In the genomic region with DNA sequence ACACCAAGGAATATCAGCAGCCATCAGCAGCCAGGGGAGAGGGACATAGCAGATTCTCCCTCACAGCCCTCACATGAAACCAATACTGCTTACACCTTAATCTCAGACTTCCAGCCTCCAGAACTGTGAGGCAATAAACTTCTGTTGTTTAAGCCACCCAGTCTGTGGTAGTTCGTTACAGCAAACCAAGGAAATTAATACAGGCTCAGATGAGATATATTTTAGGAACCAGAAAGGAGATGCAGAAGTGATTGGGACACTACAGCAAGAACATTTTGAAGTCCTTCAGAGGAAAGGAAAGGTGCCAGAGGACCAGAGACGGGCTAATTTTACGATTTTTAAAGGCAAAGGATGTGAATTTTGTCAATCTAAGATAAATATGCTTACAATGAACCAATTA, we compare ENCODE assay signal across 28 cellular contexts.
"Had no signal": no experiment of that assay in that cellular context is flagged by ENCODE, and none has a peak within 500 bp of the region (broad histone marks: within the 10 kb centered on the region; RNA-seq: fewer than 3 reads in every experiment).

No MANE protein-coding gene starts in this region.

- H3K4me3 Mint-ChIP-seq: activated CD4-positive, alpha-beta memory T cell treated with anti-CD3 and anti-CD28 coated beads for 36 hours; activated CD4-positive, alpha-beta T cell treated with anti-CD3 and anti-CD28 coated beads for 36 hours; activated CD4-positive, alpha-beta T cell treated with anti-CD3 and anti-CD28 coated beads, Interleukin-2, amount 10 ng/mL, durations not matched to agents 24 days and 14 days; activated CD8-positive, alpha-beta memory T cell treated with anti-CD3 and anti-CD28 coated beads, Interleukin-2, amount 10 ng/mL, durations not matched to agents 7 days and 5 days; activated CD8-positive, alpha-beta T cell treated with anti-CD3 and anti-CD28 coated beads, Interleukin-2, amount 10 ng/mL, durations not matched to agents 7 days and 5 days; activated naive CD4-positive, alpha-beta T cell treated with anti-CD3 and anti-CD28 coated beads, Interleukin-2, amount 10 ng/mL, durations not matched to agents 7 days and 5 days; activated naive CD8-positive, alpha-beta T cell treated with anti-CD3 and anti-CD28 coated beads, Interleukin-2, amount 10 ng/mL, durations not matched to agents 7 days and 5 days; activated T-helper 1 cell treated with anti-CD3 and anti-CD28 coated beads, Interleukin-12 subunit alpha, Interleukin-12 subunit beta, Interleukin-2, Interleukin-4 antibody, amounts not matched to agents 30 ng/mL and 10 ng/mL and 1 ng/mL, durations not matched to agents 14 hours and 24 hours and 36 hours; endodermal cell had no signal

- H3K9me3 ChIP-seq: colonic mucosa, heart left ventricle had no signal

- DNase-seq: activated CD4-positive, alpha-beta memory T cell treated with anti-CD3 and anti-CD28 coated beads for 36 hours; activated CD4-positive, alpha-beta T cell treated with anti-CD3 and anti-CD28 coated beads for 36 hours; activated CD4-positive, alpha-beta T cell treated with anti-CD3 and anti-CD28 coated beads, Interleukin-2, amount 10 ng/mL, durations not matched to agents 24 days and 14 days; activated CD4-positive, CD25-positive, alpha-beta regulatory T cell; activated CD4-positive, CD25-positive, alpha-beta regulatory T cell treated with anti-CD3 and anti-CD28 coated beads, Interleukin-2, amount 50 U/mL, for 72 hours; activated CD8-positive, alpha-beta memory T cell treated with anti-CD3 and anti-CD28 coated beads, Interleukin-2, amount 10 ng/mL, durations not matched to agents 7 days and 5 days; activated CD8-positive, alpha-beta memory T cell treated with anti-CD3 and anti-CD28 coated beads, Interleukin-2, amount 50 U/mL, for 4 hours; activated CD8-positive, alpha-beta T cell treated with anti-CD3 and anti-CD28 coated beads, Interleukin-2, amount 10 ng/mL, durations not matched to agents 7 days and 5 days; activated gamma-delta T cell; activated naive CD4-positive, alpha-beta T cell; activated naive CD4-positive, alpha-beta T cell treated with anti-CD3 and anti-CD28 coated beads, Interleukin-2, amount 10 ng/mL, durations not matched to agents 7 days and 5 days; activated naive CD8-positive, alpha-beta T cell treated with anti-CD3 and anti-CD28 coated beads, Interleukin-2, amount 10 ng/mL, durations not matched to agents 7 days and 5 days; activated T-cell treated with anti-CD3 and anti-CD28 coated beads, Interleukin-2, amount 50 U/mL, for 1 hour; activated T-cell treated with anti-CD3 and anti-CD28 coated beads, Interleukin-2, amount 50 U/mL, for 48 hours; amniotic stem cell; anterior cingulate cortex; caudate nucleus; cerebellar nuclear complex; colonic mucosa; effector memory CD4-positive, alpha-beta T cell; endodermal cell; foreskin fibroblast; glutamatergic neuron; heart left ventricle; T-helper 2 cell had no signal

- H3K27ac ChIP-seq: colonic mucosa, heart left ventricle had no signal

- H3K36me3 Mint-ChIP-seq: activated CD4-positive, alpha-beta memory T cell treated with anti-CD3 and anti-CD28 coated beads for 36 hours; activated CD8-positive, alpha-beta memory T cell treated with anti-CD3 and anti-CD28 coated beads, Interleukin-2, amount 10 ng/mL, durations not matched to agents 7 days and 5 days; activated naive CD4-positive, alpha-beta T cell treated with anti-CD3 and anti-CD28 coated beads, Interleukin-2, amount 10 ng/mL, durations not matched to agents 7 days and 5 days; activated naive CD4-positive, alpha-beta T cell treated with anti-CD3 and anti-CD28 coated beads, Interleukin-2, amount 50 U/mL, for 72 hours had no signal

- H3K9me3 Mint-ChIP-seq: activated CD4-positive, alpha-beta memory T cell treated with anti-CD3 and anti-CD28 coated beads for 36 hours; activated CD4-positive, alpha-beta T cell treated with anti-CD3 and anti-CD28 coated beads, Interleukin-2, amount 10 ng/mL, durations not matched to agents 24 days and 14 days; activated naive CD4-positive, alpha-beta T cell treated with anti-CD3 and anti-CD28 coated beads, Interleukin-2, amount 10 ng/mL, durations not matched to agents 7 days and 5 days; activated naive CD4-positive, alpha-beta T cell treated with anti-CD3 and anti-CD28 coated beads, Interleukin-2, amount 50 U/mL, for 72 hours; activated naive CD8-positive, alpha-beta T cell treated with anti-CD3 and anti-CD28 coated beads, Interleukin-2, amount 10 ng/mL, durations not matched to agents 7 days and 5 days; activated T-helper 1 cell treated with anti-CD3 and anti-CD28 coated beads, Interleukin-12 subunit alpha, Interleukin-12 subunit beta, Interleukin-2, Interleukin-4 antibody, amounts not matched to agents 30 ng/mL and 10 ng/mL and 1 ng/mL, durations not matched to agents 14 hours and 24 hours and 36 hours; endodermal cell had no signal

- H3K4me1 ChIP-seq: colonic mucosa had no signal

- H3K27me3 ChIP-seq: colonic mucosa, heart left ventricle had no signal

- H3K27me3 Mint-ChIP-seq: activated CD4-positive, alpha-beta memory T cell treated with anti-CD3 and anti-CD28 coated beads for 36 hours; activated CD4-positive, alpha-beta T cell treated with anti-CD3 and anti-CD28 coated beads for 36 hours; activated CD4-positive, alpha-beta T cell treated with anti-CD3 and anti-CD28 coated beads, Interleukin-2, amount 10 ng/mL, durations not matched to agents 24 days and 14 days; activated CD8-positive, alpha-beta memory T cell treated with anti-CD3 and anti-CD28 coated beads, Interleukin-2, amount 10 ng/mL, durations not matched to agents 7 days and 5 days; activated naive CD4-positive, alpha-beta T cell treated with anti-CD3 and anti-CD28 coated beads, Interleukin-2, amount 10 ng/mL, durations not matched to agents 7 days and 5 days had no signal

- H3K4me1 Mint-ChIP-seq: activated CD4-positive, alpha-beta T cell treated with anti-CD3 and anti-CD28 coated beads, Interleukin-2, amount 10 ng/mL, durations not matched to agents 24 days and 14 days; activated CD8-positive, alpha-beta memory T cell treated with anti-CD3 and anti-CD28 coated beads, Interleukin-2, amount 10 ng/mL, durations not matched to agents 7 days and 5 days; activated naive CD4-positive, alpha-beta T cell treated with anti-CD3 and anti-CD28 coated beads, Interleukin-2, amount 10 ng/mL, durations not matched to agents 7 days and 5 days had no signal

- H3K4me3 ChIP-seq: colonic mucosa, heart left ventricle had no signal

- H3K36me3 ChIP-seq: colonic mucosa, heart left ventricle had no signal

- ATAC-seq: activated CD4-positive, alpha-beta T cell treated with anti-CD3 and anti-CD28 coated beads for 36 hours; activated CD8-positive, alpha-beta memory T cell treated with anti-CD3 and anti-CD28 coated beads, Interleukin-2, amount 10 ng/mL, durations not matched to agents 7 days and 5 days; activated CD8-positive, alpha-beta T cell treated with anti-CD3 and anti-CD28 coated beads, Interleukin-2, amount 10 ng/mL, durations not matched to agents 7 days and 5 days; activated naive CD4-positive, alpha-beta T cell treated with anti-CD3 and anti-CD28 coated beads, Interleukin-2, amount 50 U/mL, for 72 hours; esophagus mucosa; heart left ventricle had no signal

- H3K27ac Mint-ChIP-seq: activated CD4-positive, alpha-beta memory T cell treated with anti-CD3 and anti-CD28 coated beads for 36 hours; activated CD4-positive, alpha-beta T cell treated with anti-CD3 and anti-CD28 coated beads for 36 hours; activated CD4-positive, alpha-beta T cell treated with anti-CD3 and anti-CD28 coated beads, Interleukin-2, amount 10 ng/mL, durations not matched to agents 24 days and 14 days; activated CD8-positive, alpha-beta memory T cell treated with anti-CD3 and anti-CD28 coated beads, Interleukin-2, amount 10 ng/mL, durations not matched to agents 7 days and 5 days; activated CD8-positive, alpha-beta T cell treated with anti-CD3 and anti-CD28 coated beads, Interleukin-2, amount 10 ng/mL, durations not matched to agents 7 days and 5 days; activated naive CD4-positive, alpha-beta T cell treated with anti-CD3 and anti-CD28 coated beads, Interleukin-2, amount 10 ng/mL, durations not matched to agents 7 days and 5 days; activated naive CD4-positive, alpha-beta T cell treated with anti-CD3 and anti-CD28 coated beads, Interleukin-2, amount 50 U/mL, for 72 hours; activated naive CD8-positive, alpha-beta T cell treated with anti-CD3 and anti-CD28 coated beads, Interleukin-2, amount 10 ng/mL, durations not matched to agents 7 days and 5 days; activated T-helper 1 cell treated with anti-CD3 and anti-CD28 coated beads, Interleukin-12 subunit alpha, Interleukin-12 subunit beta, Interleukin-2, Interleukin-4 antibody, amounts not matched to agents 30 ng/mL and 10 ng/mL and 1 ng/mL, durations not matched to agents 14 hours and 24 hours and 36 hours; endodermal cell had no signal
